Comparison of ENCODE assay signal across 30 cellular contexts in genomic region chr2:182351417-182351816, GRCh38.
"Had no signal": no experiment of that assay in that cellular context is flagged by ENCODE, and none has a peak within 500 bp of the region (broad histone marks: within the 10 kb centered on the region; RNA-seq: fewer than 3 reads in every experiment).

No MANE protein-coding gene starts in this region.

- H3K9me3 ChIP-seq: adrenal gland, ascending aorta, body of pancreas, breast epithelium had no signal

- H3K36me3 ChIP-seq: adrenal gland, ascending aorta, brain microvascular endothelial cell, breast epithelium, cardiac muscle cell had no signal

- H3K4me3 ChIP-seq: adrenal gland, ascending aorta, body of pancreas, breast epithelium, cardiac muscle cell had no signal

- H3K27ac ChIP-seq: adrenal gland, ascending aorta, body of pancreas, brain microvascular endothelial cell, breast epithelium, cardiac muscle cell had no signal

- H3K27me3 ChIP-seq: adrenal gland, ascending aorta, body of pancreas, brain microvascular endothelial cell, breast epithelium, cardiac muscle cell had no signal

- DNase-seq: activated effector memory CD4-positive, alpha-beta T cell treated with anti-CD3 and anti-CD28 coated beads, Interleukin-2, amount 50 U/mL, for 16 hours; activated effector memory CD4-positive, alpha-beta T cell treated with Interleukin-2 at 50 U/mL for 16 hours; activated gamma-delta T cell; activated gamma-delta T cell treated with Interleukin-2 at 50 U/mL for 16 hours; activated naive CD4-positive, alpha-beta T cell; activated naive CD4-positive, alpha-beta T cell treated with anti-CD3 and anti-CD28 coated beads for 36 hours; activated naive CD4-positive, alpha-beta T cell treated with anti-CD3 and anti-CD28 coated beads, Interleukin-2, amount 10 ng/mL, durations not matched to agents 7 days and 5 days; activated naive CD4-positive, alpha-beta T cell treated with anti-CD3 and anti-CD28 coated beads, Interleukin-2, amount 50 U/mL, for 16 hours; activated naive CD4-positive, alpha-beta T cell treated with Interleukin-2 at 50 U/mL for 16 hours; activated naive CD8-positive, alpha-beta T cell treated with anti-CD3 and anti-CD28 coated beads for 36 hours; activated naive CD8-positive, alpha-beta T cell treated with anti-CD3 and anti-CD28 coated beads, Interleukin-2, amount 10 ng/mL, durations not matched to agents 7 days and 5 days; activated naive CD8-positive, alpha-beta T cell treated with anti-CD3 and anti-CD28 coated beads, Interleukin-2, amount 50 U/mL, for 24 hours; activated T-cell treated with anti-CD3 and anti-CD28 coated beads, Interleukin-2, amount 50 U/mL, for 1 hour; activated T-cell treated with anti-CD3 and anti-CD28 coated beads, Interleukin-2, amount 50 U/mL, for 24 hours; activated T-cell treated with anti-CD3 and anti-CD28 coated beads, Interleukin-2, amount 50 U/mL, for 4 hours; activated T-cell treated with anti-CD3 and anti-CD28 coated beads, Interleukin-2, amount 50 U/mL, for 48 hours; activated T-cell treated with anti-CD3 and anti-CD28 coated beads, Interleukin-2, amount 50 U/mL, for 72 hours; adrenal gland; amniotic stem cell; amygdala; anterior cingulate cortex; aorta; body of pancreas; brain microvascular endothelial cell; caudate nucleus; central memory CD4-positive, alpha-beta T cell; cerebellar nuclear complex had no signal
